1 cellular context compared by ENCODE assay signal in the genomic region with DNA sequence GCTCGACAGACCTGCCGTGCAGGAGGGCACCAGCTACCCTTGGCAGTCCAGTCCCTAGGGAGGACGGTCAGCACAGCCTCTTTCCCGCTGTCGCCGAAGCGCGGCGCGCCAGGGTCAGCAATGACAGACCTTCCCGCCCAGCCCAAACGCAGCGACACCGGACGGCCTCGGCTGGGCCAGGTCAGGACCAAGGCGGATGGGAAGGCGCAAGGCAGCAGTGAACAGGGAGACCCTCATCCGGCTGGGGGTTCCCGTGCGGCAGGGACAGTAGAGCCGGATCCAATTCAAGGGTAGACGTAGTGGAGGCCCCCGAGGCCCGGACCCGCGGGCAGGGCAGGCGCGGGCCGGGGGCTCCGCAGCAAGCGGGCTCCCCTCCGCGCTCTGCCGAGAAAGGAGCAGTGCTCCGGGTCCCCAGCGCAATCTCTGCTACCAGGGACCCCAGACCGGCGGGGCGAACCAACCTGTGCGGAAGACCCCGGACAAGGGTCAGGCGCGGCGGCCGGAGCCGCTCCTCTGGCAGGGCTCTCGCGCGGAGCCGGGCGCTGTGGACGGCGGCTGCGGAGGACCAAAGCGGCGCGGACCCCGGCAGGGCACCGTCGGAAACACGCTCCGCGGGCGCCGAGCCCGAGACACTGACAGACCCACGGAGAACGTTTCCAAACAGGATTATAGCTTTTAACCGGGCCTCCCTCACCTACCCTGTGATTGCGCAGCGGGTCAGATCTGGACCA.
TF ChIP-seq lines count a peak whose summit lies in the region.

Gene SEC31B (minus strand): TSS at position 541 of the 731 bp plus-strand sequence. CDS start 2,909 bp downstream, outside the sequence.

TF ChIP-seq in neural cell, 6 proteins besides CTCF, POLR2A, EP300 and RAD21 (continued from another document):
- no peak for TF ChIP-seq REST (IDR thresholded peaks at IDR 0.05; ENCODE audit: borderline replicate concordance)
- TF ChIP-seq EZH2 (IDR thresholded peaks at IDR 0.05; ENCODE audit: borderline replicate concordance, insufficient read depth, low read length, poor library complexity, severe bottlenecking): no peak
- TF ChIP-seq SMC3 (conservative IDR thresholded peaks at IDR 0.05; ENCODE audit: poor library complexity): no peak
- TF ChIP-seq TAF1 (IDR thresholded peaks at IDR 0.05; ENCODE audit: low read depth): no peak
- TF ChIP-seq MXI1 (conservative IDR thresholded peaks at IDR 0.05; ENCODE audit: poor library complexity, severe bottlenecking): no peak
